11 cellular contexts compared by ENCODE assay signal in genomic region chr1:178659789-178660208, GRCh38.
A peak's percentile ranks its signal among the peaks of the same experiment; 100 is the strongest.
DNase-seq lines count a peak whose midpoint lies in the region; ATAC-seq and TF ChIP-seq lines count a peak whose summit lies in the region.
"Had no signal": no experiment of that assay in that cellular context is flagged by ENCODE, and none has a peak within 500 bp of the region (broad histone marks: within the 10 kb centered on the region; RNA-seq: fewer than 3 reads in every experiment).

No MANE protein-coding gene starts in this region.

- H3K4me3 ChIP-seq in HAP-1: no peak overlapping the region
- H3K4me3 ChIP-seq in thyroid gland (replicated peaks in 1 of 3): no peak overlapping the region

- no peak for TF ChIP-seq CTCF in GM13976 (IDR thresholded peaks at IDR 0.05; ENCODE audit: borderline replicate concordance, control extremely low read depth, extremely low read depth, insufficient read depth, missing control alignments)
- TF ChIP-seq CTCF in thyroid gland (IDR thresholded peaks at IDR 0.05): no peak

- no peaks in the 10 kb centered on the region for H3K4me1 ChIP-seq in HAP-1
- H3K4me1 ChIP-seq in thyroid gland: no peaks in the 10 kb centered on the region

- intact Hi-C loops in thyroid gland (cut with DNase I): no loop called here

- H3K36me3 ChIP-seq in HAP-1 (replicated peaks): no peaks in the 10 kb centered on the region
- H3K36me3 ChIP-seq in thyroid gland: no peaks in the 10 kb centered on the region

- no peaks in the 10 kb centered on the region for H3K9me3 ChIP-seq in HAP-1
- no peaks in the 10 kb centered on the region for H3K9me3 ChIP-seq in thyroid gland

- DNase-seq in GM13976 (ENCODE audit: low spot score): peak; percentile 43
- DNase-seq in HAP-1 (ENCODE audit: low spot score in 2 of 2): no peak
- no peak for DNase-seq in thyroid gland
- no peak for DNase-seq in UCSD-AML1 (lab: John Stamatoyannopoulos, UW; ENCODE audit: unreplicated experiment)
- no peak for DNase-seq in foreskin melanocyte
- DNase-seq: NCI-H1436; stimulated activated CD4-positive, alpha-beta T cell treated with anti-CD3 and anti-CD28 coated beads, Interleukin-12 subunit alpha, Interleukin-12 subunit beta, amount 100 ng/mL, for 4 hours; stimulated activated naive CD4-positive, alpha-beta T cell had no signal

- H3K27me3 ChIP-seq in HAP-1 (ENCODE audit: low read depth): no peaks in the 10 kb centered on the region; the same call in 1 of the 2 replicates
- H3K27me3 ChIP-seq in thyroid gland: no peaks in the 10 kb centered on the region

- in situ Hi-C loops in GM13976 (cut with MboI; ENCODE audit: low sequenced_read_pairs, unreplicated experiment): no loop called here
- in situ Hi-C loops in HAP-1 (cut with MboI; ENCODE audit: low sequenced_read_pairs): no loop called here

- TF ChIP-seq POLR2A in thyroid gland (IDR thresholded peaks at IDR 0.05): no peak

- H3K27ac ChIP-seq in thyroid gland: no peak overlapping the region

- 87% methylated on average over 4 of the region's 4 CpGs for WGBS in thyroid gland, 2 donors

- ATAC-seq in GM19455 (IDR thresholded peaks at IDR 0.05; ENCODE audit: unreplicated experiment) (peak; percentile 66), HG02885 (IDR thresholded peaks at IDR 0.05; ENCODE audit: poor library complexity, unreplicated experiment) (peak; percentile 78), HG03575 (IDR thresholded peaks at IDR 0.05; ENCODE audit: extremely low read depth, insufficient number of reproducible peaks, low FRiP score, unreplicated experiment) (peak; percentile 57)
